ENCODE assay signal across 28 cellular contexts in genomic region chr5:52682492-52682891, GRCh38.
"Had no signal": no experiment of that assay in that cellular context is flagged by ENCODE, and none has a peak within 500 bp of the region (broad histone marks: within the 10 kb centered on the region; RNA-seq: fewer than 3 reads in every experiment).

No MANE protein-coding gene starts in this region.

- H3K9me3 ChIP-seq: SJCRH30, SK-N-SH had no signal

- DNase-seq: activated CD4-positive, alpha-beta memory T cell treated with anti-CD3 and anti-CD28 coated beads, Interleukin-2, amount 10 ng/mL, durations not matched to agents 7 days and 5 days; activated CD4-positive, alpha-beta T cell treated with anti-CD3 and anti-CD28 coated beads for 36 hours; activated CD4-positive, alpha-beta T cell treated with anti-CD3 and anti-CD28 coated beads, Interleukin-2, amount 50 U/mL, for 1 hour; activated gamma-delta T cell; activated naive CD4-positive, alpha-beta T cell treated with anti-CD3 and anti-CD28 coated beads for 36 hours; activated T-cell treated with anti-CD3 and anti-CD28 coated beads for 4 hours; activated T-cell treated with anti-CD3 and anti-CD28 coated beads, Interleukin-2, amount 50 U/mL, for 48 hours; amygdala; brain microvascular endothelial cell; Karpas-422; MM.1S; NCI-H1105; NCI-H1436; NCI-H1694 treated with DMSO at 0.1 percent for 48 hours; NCI-H2081; NCI-H510A treated with DMSO at 0.1 percent for 48 hours; OCI-M1; RPMI8226; SJCRH30; SK-N-SH; T-helper 1 cell had no signal

- H3K9me3 Mint-ChIP-seq: activated CD4-positive, alpha-beta memory T cell treated with anti-CD3 and anti-CD28 coated beads, Interleukin-2, amount 10 ng/mL, durations not matched to agents 7 days and 5 days; activated naive CD4-positive, alpha-beta T cell treated with anti-CD3 and anti-CD28 coated beads for 36 hours; activated T-helper 17 cell treated with anti-CD3 and anti-CD28 coated beads, Interleukin-2, amount 50 U/mL, for 72 hours had no signal

- H3K4me1 Mint-ChIP-seq: activated CD4-positive, alpha-beta memory T cell treated with anti-CD3 and anti-CD28 coated beads, Interleukin-2, amount 10 ng/mL, durations not matched to agents 7 days and 5 days; activated CD4-positive, alpha-beta T cell treated with anti-CD3 and anti-CD28 coated beads for 36 hours; activated T-helper 17 cell treated with anti-CD3 and anti-CD28 coated beads, Interleukin-2, amount 50 U/mL, for 72 hours had no signal

- H3K27ac ChIP-seq: brain microvascular endothelial cell, cardiac muscle cell, SJCRH30, VCaP had no signal

- H3K27me3 Mint-ChIP-seq: activated naive CD8-positive, alpha-beta T cell had no signal

- H3K36me3 ChIP-seq: brain microvascular endothelial cell, cardiac muscle cell, SJCRH30 had no signal

- H3K27me3 ChIP-seq: brain microvascular endothelial cell, cardiac muscle cell, SJCRH30 had no signal

- H3K9ac ChIP-seq: SK-N-SH had no signal

- H3K27ac Mint-ChIP-seq: activated CD4-positive, alpha-beta memory T cell treated with anti-CD3 and anti-CD28 coated beads, Interleukin-2, amount 10 ng/mL, durations not matched to agents 7 days and 5 days; activated CD4-positive, alpha-beta T cell treated with anti-CD3 and anti-CD28 coated beads for 36 hours; activated naive CD4-positive, alpha-beta T cell treated with anti-CD3 and anti-CD28 coated beads for 36 hours; activated naive CD8-positive, alpha-beta T cell; activated T-helper 17 cell treated with anti-CD3 and anti-CD28 coated beads, Interleukin-2, amount 50 U/mL, for 72 hours had no signal

- H3K36me3 Mint-ChIP-seq: activated naive CD8-positive, alpha-beta T cell had no signal

- H3K4me3 ChIP-seq: cardiac muscle cell, K562, SJCRH30 had no signal

- ATAC-seq: activated CD4-positive, alpha-beta T cell treated with anti-CD3 and anti-CD28 coated beads for 36 hours; activated T-helper 17 cell treated with anti-CD3 and anti-CD28 coated beads, Interleukin-2, amount 50 U/mL, for 72 hours; K562; Panc1; Right ventricle myocardium inferior had no signal

- H3K4me1 ChIP-seq: SJCRH30 had no signal

- H3K4me3 Mint-ChIP-seq: activated CD4-positive, alpha-beta memory T cell treated with anti-CD3 and anti-CD28 coated beads, Interleukin-2, amount 10 ng/mL, durations not matched to agents 7 days and 5 days; activated CD4-positive, alpha-beta T cell treated with anti-CD3 and anti-CD28 coated beads for 36 hours; activated naive CD4-positive, alpha-beta T cell treated with anti-CD3 and anti-CD28 coated beads for 36 hours; activated naive CD8-positive, alpha-beta T cell; activated T-helper 17 cell treated with anti-CD3 and anti-CD28 coated beads, Interleukin-2, amount 50 U/mL, for 72 hours had no signal
